ENCODE assay signal across 9 cellular contexts in the genomic region with DNA sequence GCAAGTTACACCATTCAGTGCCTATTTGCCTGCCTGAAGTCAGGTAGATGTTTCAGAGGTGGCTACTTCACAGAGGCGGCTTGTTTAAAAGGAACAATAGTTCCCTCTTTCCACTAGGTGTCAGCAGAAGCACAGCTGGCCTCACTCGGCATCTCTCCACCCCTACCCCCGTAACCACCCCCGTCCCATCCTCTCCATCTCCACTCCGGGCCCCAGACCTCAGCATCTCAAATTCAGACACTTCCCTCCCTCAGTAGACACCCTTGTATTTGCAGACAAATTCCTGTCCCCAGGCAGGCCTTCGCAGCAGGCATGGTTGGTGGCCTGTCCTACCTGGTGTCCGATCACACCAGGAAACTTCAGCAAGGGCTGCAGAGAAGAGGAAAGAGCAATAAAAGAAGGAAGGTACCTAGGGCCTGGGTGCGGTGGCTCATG. TPM values are rescaled to one million over a fixed set of nuclear protein-coding genes. Genes with fewer than 3 reads are reported as not detected.
DNase-seq lines count a peak whose midpoint lies in the region; ATAC-seq and TF ChIP-seq lines count a peak whose summit lies in the region.
"Had no signal": no experiment of that assay in that cellular context is flagged by ENCODE, and none has a peak within 500 bp of the region (broad histone marks: within the 10 kb centered on the region; RNA-seq: fewer than 3 reads in every experiment).

No MANE protein-coding gene starts in this region.

- 14 to 17% methylated on average over 8 of the region's 8 CpGs for WGBS in aorta, 2 donors

- H3K4me1 ChIP-seq in Karpas-422 (ENCODE audit: low read length) (peaks cover 3% of the 10 kb centered on the region; the same call in 1 of the 2 replicates), neutrophil (ENCODE audit: control insufficient read depth in 1 of 2, insufficient read depth in 1 of 2, low read depth in 1 of 2, low read length in 1 of 2) (no peaks in the 10 kb centered on the region), aorta (ENCODE audit: control insufficient read depth in 1 of 2, insufficient read depth in 2 of 2, low read length in 2 of 2) (no peaks in the 10 kb centered on the region)
- H3K4me1 ChIP-seq: SJSA1 had no signal

- H3K27me3 ChIP-seq in Karpas-422 (ENCODE audit: low read length), result no peaks in the 10 kb centered on the region
- peaks cover 22% of the 10 kb centered on the region for H3K27me3 ChIP-seq in neutrophil
- H3K27me3 ChIP-seq in aorta (ENCODE audit: control insufficient read depth in 1 of 2, insufficient read depth in 2 of 2, low read length in 1 of 2), result no peaks in the 10 kb centered on the region
- H3K27me3 ChIP-seq: SJSA1 had no signal

- no peaks in the 10 kb centered on the region for H3K9me3 Mint-ChIP-seq in activated T-cell treated with anti-CD3 and anti-CD28 coated beads, Interleukin-2, amount 50 U/mL, for 72 hours

- peak overlapping the region; percentile 48 to 62 for H3K4me3 Mint-ChIP-seq in activated T-cell treated with anti-CD3 and anti-CD28 coated beads, Interleukin-2, amount 50 U/mL, for 72 hours

- no peaks in the 10 kb centered on the region for H3K36me3 Mint-ChIP-seq in activated T-cell treated with anti-CD3 and anti-CD28 coated beads, Interleukin-2, amount 50 U/mL, for 72 hours (ENCODE audit: insufficient read depth in 2 of 2)

- H3K27ac ChIP-seq in Karpas-422 (ENCODE audit: low read length) (no peak overlapping the region), neutrophil (no peak overlapping the region), aorta (ENCODE audit: low read depth in 1 of 2, low read length in 2 of 2) (no peak overlapping the region)
- H3K27ac ChIP-seq: SJSA1 had no signal

- no peak overlapping the region for H3K27ac Mint-ChIP-seq in activated T-cell treated with anti-CD3 and anti-CD28 coated beads, Interleukin-2, amount 50 U/mL, for 72 hours

- peaks cover 1% of the 10 kb centered on the region for H3K27me3 Mint-ChIP-seq in activated T-cell treated with anti-CD3 and anti-CD28 coated beads, Interleukin-2, amount 50 U/mL, for 72 hours (ENCODE audit: low read depth)

- H4K20me1 ChIP-seq in Karpas-422 (ENCODE audit: insufficient read depth, low read depth, low read length), result no peaks in the 10 kb centered on the region

- H3K9me3 ChIP-seq in Karpas-422 (ENCODE audit: low read length) (no peaks in the 10 kb centered on the region), neutrophil (no peaks in the 10 kb centered on the region), aorta (ENCODE audit: control insufficient read depth, low read length) (no peaks in the 10 kb centered on the region)
- H3K9me3 ChIP-seq: SJSA1 had no signal

- H3K4me3 ChIP-seq in Karpas-422 (ENCODE audit: low read length), result no peak overlapping the region
- H3K4me3 ChIP-seq in fibroblast of the aortic adventitia (ENCODE audit: low read depth, low read length), result no peak overlapping the region
- no peak overlapping the region for H3K4me3 ChIP-seq in neutrophil (ENCODE audit: low read depth in 1 of 2, low read length in 1 of 2)
- no peak overlapping the region for H3K4me3 ChIP-seq in aorta (ENCODE audit: low read length in 2 of 2)
- H3K4me3 ChIP-seq: SJSA1 had no signal

- no peak overlapping the region for H2AFZ ChIP-seq in Karpas-422 (ENCODE audit: low read length)

- H3K4me1 Mint-ChIP-seq in activated T-cell treated with anti-CD3 and anti-CD28 coated beads, Interleukin-2, amount 50 U/mL, for 72 hours (ENCODE audit: low read depth), result peaks cover 11% of the 10 kb centered on the region

- intact Hi-C loops in aorta (cut with DNase I), result loop anchor here (2.0 kb wide), 1 partner anchor 58 kb away; the partner anchor contains the start of gene FEM1A (in 2 of the 2)

- peak; percentile 85 for DNase-seq in DMS 273 (lab: John Stamatoyannopoulos, UW; ENCODE audit: unreplicated experiment)
- DNase-seq in Karpas-422, result peak; percentile 91
- peak; percentile 84 for DNase-seq in OCI-M1 (lab: John Stamatoyannopoulos, UW)
- DNase-seq in activated T-cell treated with anti-CD3 and anti-CD28 coated beads, Interleukin-2, amount 50 U/mL, for 72 hours, result peak; percentile 55 to 67
- peak; percentile 70 for DNase-seq in fibroblast of the aortic adventitia (ENCODE audit: low read depth)
- no peak for DNase-seq in aorta

- peak; percentile 91 to 94 for ATAC-seq in activated T-cell treated with anti-CD3 and anti-CD28 coated beads, Interleukin-2, amount 50 U/mL, for 72 hours (replicated peaks in 1 of 2)
- ATAC-seq in aorta (ENCODE audit: low FRiP score) (peak; percentile 79), HG03565 (IDR thresholded peaks at IDR 0.05; ENCODE audit: unreplicated experiment) (no peak)

- H3K36me3 ChIP-seq in Karpas-422 (ENCODE audit: insufficient read depth, low read length), result no peaks in the 10 kb centered on the region
- no peaks in the 10 kb centered on the region for H3K36me3 ChIP-seq in neutrophil
- no peaks in the 10 kb centered on the region for H3K36me3 ChIP-seq in aorta (ENCODE audit: control insufficient read depth in 1 of 2, insufficient read depth in 2 of 2, low read length in 1 of 2)
- H3K36me3 ChIP-seq: SJSA1 had no signal

- H3K79me2 ChIP-seq in Karpas-422 (ENCODE audit: low read length), result no peaks in the 10 kb centered on the region

- H3K9me2 ChIP-seq in Karpas-422 (replicated peaks; ENCODE audit: insufficient read depth, low read length), result no peaks in the 10 kb centered on the region

- TF ChIP-seq CTCF in fibroblast of the aortic adventitia (IDR thresholded peaks at IDR 0.05; ENCODE audit: insufficient read depth, low read length), result peak; percentile 77
- peak; percentile 21 for TF ChIP-seq CTCF in neutrophil (IDR thresholded peaks at IDR 0.05)

- no peak overlapping the region for H3K9ac ChIP-seq in Karpas-422 (ENCODE audit: low read length)

- H3K4me2 ChIP-seq in Karpas-422 (ENCODE audit: low read depth, low read length, poor library complexity, severe bottlenecking), result no peak overlapping the region

RNA-seq across cellular contexts. Expression of gene DPP9, which starts 9.1 kb away (rescaled TPM):
- total RNA-seq in Karpas-422 (2014; rRNA removed; shearing (Covaris generic); ENCODE audit: low replicate concordance), result 26.8 and 34.8 TPM in 2 replicates
- 10 to 100 TPM; 58.8 to 61.0 TPM for total RNA-seq in activated T-cell treated with anti-CD3 and anti-CD28 coated beads, Interleukin-2, amount 50 U/mL, for 72 hours
- total RNA-seq in fibroblast of the aortic adventitia (ENCODE audit: low replicate concordance) (53.1 and 70.9 TPM in 2 replicates), aorta (10 to 100 TPM; 46.1 to 56.4 TPM)
- 10 to 100 TPM; 16.4 to 33.8 TPM for polyA plus RNA-seq in aorta

RNA-seq across cellular contexts. Expression of gene FEM1A, which starts 58.8 kb away (rescaled TPM):
- 7.8 and 12.5 TPM in 2 replicates for total RNA-seq in Karpas-422 (2014; rRNA removed; shearing (Covaris generic); ENCODE audit: low replicate concordance)
- 10 to 100 TPM in 1 of 2 donors, 1 to 10 TPM in 1; 9.8 to 11.8 TPM for total RNA-seq in activated T-cell treated with anti-CD3 and anti-CD28 coated beads, Interleukin-2, amount 50 U/mL, for 72 hours
- total RNA-seq in fibroblast of the aortic adventitia (ENCODE audit: low replicate concordance), result 5.8 and 8.8 TPM in 2 replicates
- 1 to 10 TPM; 6.9 to 9.0 TPM for total RNA-seq in aorta
- 1 to 10 TPM; 2.6 to 3.1 TPM for polyA plus RNA-seq in aorta

Comparison
In these comparisons a context has a peak if more than half of its experiments do, and no peak if none do; other contexts are left out.
1. DNase-seq: peak in DMS 273 (single experiment), Karpas-422 (single experiment), OCI-M1 (single experiment), activated T-cell treated with anti-CD3 and anti-CD28 coated beads, Interleukin-2, amount 50 U/mL, for 72 hours (2 of 2) and fibroblast of the aortic adventitia (single experiment); none in aorta (0 of 2).